In the genomic region with DNA sequence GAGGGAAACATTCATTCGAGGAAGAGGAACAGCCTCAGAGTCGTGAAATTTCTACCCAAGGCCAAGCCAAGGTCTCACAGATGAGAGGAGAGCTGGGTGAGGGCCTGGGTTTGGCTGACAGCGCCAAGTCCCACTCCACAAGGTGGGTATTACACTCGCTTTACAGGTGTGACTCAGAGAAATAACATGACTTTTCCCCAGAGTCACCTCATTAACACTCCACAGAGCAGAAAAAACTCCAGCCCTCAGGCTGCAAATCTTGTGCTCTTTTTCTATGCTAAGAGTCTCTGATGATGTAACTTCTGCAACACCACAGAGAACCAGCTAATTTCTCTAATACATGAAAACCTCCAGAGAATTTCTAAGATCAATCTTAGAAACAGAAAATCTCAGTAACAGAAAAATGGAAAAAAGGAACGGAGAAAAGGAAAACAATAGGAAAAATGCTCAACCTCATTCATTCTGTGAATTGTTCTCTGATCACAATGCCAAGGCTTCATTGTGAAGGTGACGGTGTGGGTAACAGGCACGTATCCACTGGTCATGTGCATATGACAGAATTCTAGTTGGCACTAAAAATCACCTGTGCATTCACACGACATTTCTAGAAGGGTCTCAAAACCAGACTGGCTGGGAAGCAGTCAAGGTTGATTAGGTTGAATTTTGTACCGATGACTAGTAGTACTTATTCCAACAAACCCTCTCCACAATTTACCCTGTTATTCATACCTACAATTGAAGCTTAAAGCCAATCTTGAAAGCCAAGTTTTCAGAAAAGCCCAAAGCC, we compare ENCODE assay signal across 11 cellular contexts. TPM values are rescaled to one million over a fixed set of nuclear protein-coding genes. Genes with fewer than 3 reads are reported as not detected.
A peak's percentile ranks its signal among the peaks of the same experiment; 100 is the strongest.
DNase-seq lines count a peak whose midpoint lies in the region; ATAC-seq, FAIRE-seq and TF ChIP-seq lines count a peak whose summit lies in the region.
"Had no signal": no experiment of that assay in that cellular context is flagged by ENCODE, and none has a peak within 500 bp of the region (broad histone marks: within the 10 kb centered on the region; RNA-seq: fewer than 3 reads in every experiment).

No MANE protein-coding gene starts in this region.

- no peaks in the 10 kb centered on the region for H3K27me3 Mint-ChIP-seq in progenitor cell of endocrine pancreas
- H3K27me3 Mint-ChIP-seq in naive thymus-derived CD8-positive, alpha-beta T cell: no peaks in the 10 kb centered on the region

- intact Hi-C loops in tibial artery (cut with DNase I; ENCODE audit: low total_unique reads): no loop called here

- peaks cover 8% of the 10 kb centered on the region for H3K4me1 Mint-ChIP-seq in progenitor cell of endocrine pancreas (ENCODE audit: low read depth)
- H3K4me1 Mint-ChIP-seq in naive thymus-derived CD8-positive, alpha-beta T cell: peaks cover 23 to 73% (median 61%) of the 10 kb centered on the region in 4 donors

- peaks cover 0 to 81% (median 34%) of the 10 kb centered on the region in 4 donors for H3K4me1 ChIP-seq in tibial artery

- POLR2A ChIA-PET in naive thymus-derived CD8-positive, alpha-beta T cell (lab: Charles Lee): interaction anchor here (0.6 kb wide), 1 partner anchor 23 kb away, joined by 3 read pairs; no protein-coding TSS in a partner anchor

- peak overlapping the region; percentile 48 for H3K27ac Mint-ChIP-seq in progenitor cell of endocrine pancreas
- no peak overlapping the region for H3K27ac Mint-ChIP-seq in naive thymus-derived CD8-positive, alpha-beta T cell

- DNase-seq in NCI-H69 (lab: John Stamatoyannopoulos, UW): peak; percentile 64
- peak; percentile 83 for DNase-seq in epithelial cell of esophagus (ENCODE audit: low read depth)
- DNase-seq in progenitor cell of endocrine pancreas (ENCODE audit: low spot score, unreplicated experiment): no peak
- DNase-seq in MG63: no peak
- no peak for DNase-seq in naive thymus-derived CD8-positive, alpha-beta T cell
- no peak for DNase-seq in tibial artery
- DNase-seq: NCI-H1417; stimulated activated CD4-positive, alpha-beta T cell treated with anti-CD3 and anti-CD28 coated beads, Interleukin-12 subunit alpha, Interleukin-12 subunit beta, amount 100 ng/mL, for 4 hours; SW 1271 had no signal

- peak overlapping the region in 1 of 2 donors; percentile 0 for H3K27ac ChIP-seq in tibial artery

- FAIRE-seq in G401.6 (lab: Jason Lieb, UNC): peak; percentile 75
- FAIRE-seq: GM18507 had no signal

- no peak for ATAC-seq in naive thymus-derived CD8-positive, alpha-beta T cell

- H3K9me3 ChIP-seq in MG63: no peaks in the 10 kb centered on the region
- H3K9me3 ChIP-seq in tibial artery: no peaks in the 10 kb centered on the region

- H3K4me3 ChIP-seq in epithelial cell of esophagus (ENCODE audit: low read length) (no peak overlapping the region), MG63 (no peak overlapping the region), tibial artery (no peak overlapping the region)

- peaks cover 26% of the 10 kb centered on the region for H3K36me3 Mint-ChIP-seq in progenitor cell of endocrine pancreas (ENCODE audit: insufficient read depth)
- H3K36me3 Mint-ChIP-seq in naive thymus-derived CD8-positive, alpha-beta T cell: peaks cover 0 to 58% (median 7%) of the 10 kb centered on the region in 3 donors

- H3K4me3 Mint-ChIP-seq in progenitor cell of endocrine pancreas (ENCODE audit: low read depth): no peak overlapping the region
- no peak overlapping the region for H3K4me3 Mint-ChIP-seq in naive thymus-derived CD8-positive, alpha-beta T cell

- no peak for TF ChIP-seq CTCF in epithelial cell of esophagus (IDR thresholded peaks at IDR 0.05; ENCODE audit: insufficient read depth, low read depth, low read length, missing control alignments)
- no peak for TF ChIP-seq CTCF in progenitor cell of endocrine pancreas (IDR thresholded peaks at IDR 0.05; ENCODE audit: unreplicated experiment)
- TF ChIP-seq CTCF in tibial artery (IDR thresholded peaks at IDR 0.05): no peak

- H3K9me3 Mint-ChIP-seq in progenitor cell of endocrine pancreas (ENCODE audit: low read depth): no peaks in the 10 kb centered on the region
- H3K9me3 Mint-ChIP-seq in naive thymus-derived CD8-positive, alpha-beta T cell: no peaks in the 10 kb centered on the region

- H3K36me3 ChIP-seq in MG63 (peaks cover 39% of the 10 kb centered on the region), tibial artery (peaks cover 0 to 9% (median 4%) of the 10 kb centered on the region in 3 donors)

- no peaks in the 10 kb centered on the region for H3K27me3 ChIP-seq in MG63
- no peaks in the 10 kb centered on the region for H3K27me3 ChIP-seq in tibial artery

RNA-seq across cellular contexts. Expression of a gene that starts 20.3 kb away (rescaled TPM):
- total RNA-seq in progenitor cell of endocrine pancreas: 132 and 136 TPM in 2 replicates
- total RNA-seq in MG63 (2014; rRNA removed; shearing (Covaris generic); ENCODE audit: low replicate concordance): 74.2 and 95.2 TPM in 2 replicates
- total RNA-seq in naive thymus-derived CD8-positive, alpha-beta T cell: 10 to 100 TPM; 36.5 to 38.2 TPM
- polyA plus RNA-seq in naive thymus-derived CD8-positive, alpha-beta T cell: 1 to 10 TPM; 1.4 to 1.9 (median 1.7) TPM

RNA-seq across cellular contexts. Expression of a gene that starts 36.0 kb away (rescaled TPM):
- 111 and 118 TPM in 2 replicates for total RNA-seq in progenitor cell of endocrine pancreas
- 68.7 and 72.8 TPM in 2 replicates for total RNA-seq in MG63 (2014; rRNA removed; shearing (Covaris generic); ENCODE audit: low replicate concordance)
- 10 to 100 TPM; 48.5 to 49.4 TPM for total RNA-seq in naive thymus-derived CD8-positive, alpha-beta T cell
- polyA plus RNA-seq in naive thymus-derived CD8-positive, alpha-beta T cell: 100 to 1,000 TPM in 2 of 3 donors, 10 to 100 TPM in 1; 96.4 to 128 (median 125) TPM

Comparison
In these comparisons a context has a peak if more than half of its experiments do, and no peak if none do; other contexts are left out.
1. DNase-seq: peak in NCI-H69 (single experiment) and epithelial cell of esophagus (single experiment); none in progenitor cell of endocrine pancreas (single experiment), MG63 (single experiment), naive thymus-derived CD8-positive, alpha-beta T cell (0 of 10) and tibial artery (0 of 2).